Comparison of ENCODE assay signal across 16 cellular contexts in the genomic region with DNA sequence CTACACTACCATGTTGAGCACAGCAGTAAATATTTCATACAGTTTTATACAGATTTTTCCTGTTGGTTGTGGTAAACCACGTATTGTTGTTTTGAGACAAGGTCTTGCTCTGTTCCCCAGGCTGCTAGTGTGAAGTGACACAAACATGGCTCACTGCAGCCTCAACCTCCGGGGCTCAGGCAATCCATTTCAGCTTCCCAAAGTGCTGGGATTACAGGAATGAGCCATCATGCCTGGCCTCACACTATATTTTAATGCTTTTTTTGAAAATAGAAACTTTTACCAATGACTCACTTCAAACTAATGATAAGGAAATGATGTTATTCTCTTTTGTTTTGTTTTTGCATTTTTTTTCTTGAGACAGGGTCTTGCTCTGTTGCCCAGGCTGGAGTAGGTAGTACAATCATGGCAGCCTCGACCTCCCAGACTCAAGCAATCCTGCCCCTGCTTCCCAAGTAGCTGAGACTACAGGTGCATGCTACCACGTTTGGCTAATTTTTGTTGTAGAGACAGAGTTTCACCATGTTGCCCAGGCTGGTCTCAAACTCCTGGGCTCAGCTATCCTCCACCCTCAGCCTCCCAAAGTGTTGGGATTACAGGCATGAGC.
"Had no signal": no experiment of that assay in that cellular context is flagged by ENCODE, and none has a peak within 500 bp of the region (broad histone marks: within the 10 kb centered on the region; RNA-seq: fewer than 3 reads in every experiment).

No MANE protein-coding gene starts in this region.

- H3K27me3 ChIP-seq: adrenal gland had no signal

- H3K4me3 ChIP-seq: adrenal gland, lower lobe of right lung had no signal

- H3K4me3 Mint-ChIP-seq: activated B cell treated with CpG ODN at 0.5 μM for 24 hours; activated CD4-positive, alpha-beta T cell treated with anti-CD3 and anti-CD28 coated beads, Interleukin-2, amount 10 ng/mL, durations not matched to agents 24 days and 14 days; activated naive CD4-positive, alpha-beta T cell treated with anti-CD3 and anti-CD28 coated beads, Interleukin-2, amount 10 ng/mL, durations not matched to agents 7 days and 5 days; brain; dendritic cell treated with granulocyte-macrophage colony-stimulating factor and Interleukin-4, amounts not matched to agents 40 ng/mL and 50 ng/mL, for 4 days; endodermal cell had no signal

- DNase-seq: activated B cell treated with CpG ODN at 0.5 μM for 24 hours; activated CD4-positive, alpha-beta T cell treated with anti-CD3 and anti-CD28 coated beads, Interleukin-2, amount 10 ng/mL, durations not matched to agents 24 days and 14 days; activated naive CD4-positive, alpha-beta T cell treated with anti-CD3 and anti-CD28 coated beads, Interleukin-2, amount 10 ng/mL, durations not matched to agents 7 days and 5 days; endodermal cell; glutamatergic neuron; immature natural killer cell; left cardiac atrium; lower lobe of right lung; naive B cell; right cardiac atrium; stimulated activated naive CD4-positive, alpha-beta T cell; substantia nigra; T-helper 17 cell had no signal

- H3K36me3 ChIP-seq: adrenal gland, lower lobe of right lung had no signal

- H3K9me3 ChIP-seq: adrenal gland, lower lobe of right lung had no signal

- H3K27me3 Mint-ChIP-seq: activated B cell treated with CpG ODN at 0.5 μM for 24 hours; activated CD4-positive, alpha-beta T cell treated with anti-CD3 and anti-CD28 coated beads, Interleukin-2, amount 10 ng/mL, durations not matched to agents 24 days and 14 days; brain; naive B cell; T-helper 17 cell had no signal

- H3K27ac Mint-ChIP-seq: activated B cell treated with CpG ODN at 0.5 μM for 24 hours; activated CD4-positive, alpha-beta T cell treated with anti-CD3 and anti-CD28 coated beads, Interleukin-2, amount 10 ng/mL, durations not matched to agents 24 days and 14 days; activated naive CD4-positive, alpha-beta T cell treated with anti-CD3 and anti-CD28 coated beads, Interleukin-2, amount 10 ng/mL, durations not matched to agents 7 days and 5 days; brain; dendritic cell treated with granulocyte-macrophage colony-stimulating factor and Interleukin-4, amounts not matched to agents 40 ng/mL and 50 ng/mL, for 4 days; endodermal cell; immature natural killer cell; T-helper 17 cell had no signal

- H3K36me3 Mint-ChIP-seq: activated naive CD4-positive, alpha-beta T cell treated with anti-CD3 and anti-CD28 coated beads, Interleukin-2, amount 10 ng/mL, durations not matched to agents 7 days and 5 days; immature natural killer cell; naive B cell had no signal

- ATAC-seq: left cardiac atrium, lower lobe of right lung, right cardiac atrium, T-helper 17 cell had no signal

- H3K27ac ChIP-seq: lower lobe of right lung had no signal

- H3K9me3 Mint-ChIP-seq: activated B cell treated with CpG ODN at 0.5 μM for 24 hours; activated CD4-positive, alpha-beta T cell treated with anti-CD3 and anti-CD28 coated beads, Interleukin-2, amount 10 ng/mL, durations not matched to agents 24 days and 14 days; activated naive CD4-positive, alpha-beta T cell treated with anti-CD3 and anti-CD28 coated beads, Interleukin-2, amount 10 ng/mL, durations not matched to agents 7 days and 5 days; brain; dendritic cell treated with granulocyte-macrophage colony-stimulating factor and Interleukin-4, amounts not matched to agents 40 ng/mL and 50 ng/mL, for 4 days; immature natural killer cell; naive B cell had no signal
